Comparison of ENCODE assay signal across 8 cellular contexts in the genomic region with DNA sequence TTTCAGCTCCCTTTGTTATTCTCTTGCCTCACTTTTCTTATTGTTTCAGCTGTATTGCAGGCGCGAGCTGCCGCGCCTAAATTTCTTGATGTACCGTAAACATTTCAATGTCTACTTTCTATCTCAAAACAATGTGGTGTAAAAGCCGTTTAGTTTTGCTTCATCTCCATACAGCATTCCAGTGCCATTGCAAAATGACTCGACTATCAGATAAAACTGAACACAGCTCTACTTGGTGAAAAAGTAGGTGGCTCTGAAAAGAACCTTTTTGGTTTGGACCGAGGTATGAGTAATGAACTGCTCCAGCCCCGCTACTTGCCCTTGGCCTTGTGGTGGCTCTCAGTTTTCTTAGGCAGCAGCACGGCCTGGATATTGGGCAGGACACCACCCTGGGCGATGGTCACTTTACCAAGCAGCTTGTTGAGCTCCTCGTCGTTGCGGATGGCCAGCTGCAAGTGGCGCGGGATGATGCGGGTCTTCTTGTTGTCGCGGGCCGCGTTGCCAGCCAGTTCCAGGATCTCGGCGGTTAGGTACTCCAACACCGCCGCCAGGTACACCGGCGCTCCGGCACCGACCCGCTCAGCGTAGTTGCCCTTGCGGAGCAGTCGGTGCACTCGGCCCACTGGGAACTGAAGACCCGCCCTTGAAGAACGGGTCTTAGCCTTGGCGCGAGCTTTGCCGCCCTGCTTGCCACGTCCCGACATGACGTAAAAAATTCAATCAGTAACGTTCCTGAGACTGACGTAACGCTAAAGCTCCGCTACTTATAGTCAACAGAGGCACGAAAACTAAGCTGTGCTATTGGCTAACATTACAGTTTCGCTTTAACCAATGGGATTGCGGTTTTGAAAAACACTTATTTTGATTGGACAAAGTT.
A peak's percentile ranks its signal among the peaks of the same experiment; 100 is the strongest.
DNase-seq lines count a peak whose midpoint lies in the region; ATAC-seq and TF ChIP-seq lines count a peak whose summit lies in the region.

No MANE protein-coding gene starts in this region.

- no peak overlapping the region for H3K27ac Mint-ChIP-seq in activated naive CD8-positive, alpha-beta T cell treated with anti-CD3 and anti-CD28 coated beads, Interleukin-2, amount 10 ng/mL, durations not matched to agents 7 days and 5 days
- H3K27ac Mint-ChIP-seq in glutamatergic neuron (ENCODE audit: unreplicated experiment): no peak overlapping the region

- H3K4me1 ChIP-seq in osteoblast (ENCODE audit: insufficient read depth, low read length): peaks cover 11% of the 10 kb centered on the region

- no peak for TF ChIP-seq CTCF in NB4 (IDR thresholded peaks at IDR 0.05; ENCODE audit: low read depth, low read length)
- no peak for TF ChIP-seq CTCF in glutamatergic neuron (IDR thresholded peaks at IDR 0.05; ENCODE audit: partially characterized antibody, unreplicated experiment)
- no peak for TF ChIP-seq CTCF in osteoblast (IDR thresholded peaks at IDR 0.05; ENCODE audit: extremely low read depth, low read depth, low read length)

- no peaks in the 10 kb centered on the region for H3K9me3 Mint-ChIP-seq in activated naive CD8-positive, alpha-beta T cell treated with anti-CD3 and anti-CD28 coated beads, Interleukin-2, amount 10 ng/mL, durations not matched to agents 7 days and 5 days
- peaks cover 8% of the 10 kb centered on the region for H3K9me3 Mint-ChIP-seq in glutamatergic neuron (ENCODE audit: unreplicated experiment)

- H3K36me3 Mint-ChIP-seq in activated naive CD8-positive, alpha-beta T cell treated with anti-CD3 and anti-CD28 coated beads, Interleukin-2, amount 10 ng/mL, durations not matched to agents 7 days and 5 days: peaks cover 12% of the 10 kb centered on the region
- no peaks in the 10 kb centered on the region for H3K36me3 Mint-ChIP-seq in glutamatergic neuron (ENCODE audit: unreplicated experiment)

- peak overlapping the region; percentile 98 for H3K27ac ChIP-seq in SK-N-MC
- peak overlapping the region; percentile 100 for H3K27ac ChIP-seq in osteoblast (ENCODE audit: low read depth, low read length)

- DNase-seq in NB4 (ENCODE audit: low read depth) (peak; percentile 99), SK-N-MC (ENCODE audit: low read depth, low spot score) (peak; percentile 92), glutamatergic neuron (peak; percentile 85), osteoblast (ENCODE audit: insufficient read length, low spot score, missing footprints) (peak; percentile 94), ureter (ENCODE audit: low spot score) (peak; percentile 86)
- peak; percentile 84 for DNase-seq in activated naive CD8-positive, alpha-beta T cell treated with anti-CD3 and anti-CD28 coated beads, Interleukin-2, amount 10 ng/mL, durations not matched to agents 7 days and 5 days

- peak; percentile 86 for TF ChIP-seq POLR2A in GM10847 (IDR thresholded peaks at IDR 0.05; ENCODE audit: extremely low read depth, insufficient read length)
- no peak for TF ChIP-seq POLR2A in NB4 (IDR thresholded peaks at IDR 0.05; ENCODE audit: extremely low read depth, insufficient read length)

- ATAC-seq in HG02571 (IDR thresholded peaks at IDR 0.05; ENCODE audit: unreplicated experiment): peak; percentile 78
- peak; percentile 74 for ATAC-seq in activated naive CD8-positive, alpha-beta T cell treated with anti-CD3 and anti-CD28 coated beads, Interleukin-2, amount 10 ng/mL, durations not matched to agents 7 days and 5 days (ENCODE audit: low read depth)

- H3K9me3 ChIP-seq in SK-N-MC (ENCODE audit: low read depth, low read length) (no peaks in the 10 kb centered on the region), osteoblast (ENCODE audit: low read depth, low read length) (no peaks in the 10 kb centered on the region)

- peaks cover 26% of the 10 kb centered on the region for H3K4me1 Mint-ChIP-seq in activated naive CD8-positive, alpha-beta T cell treated with anti-CD3 and anti-CD28 coated beads, Interleukin-2, amount 10 ng/mL, durations not matched to agents 7 days and 5 days
- H3K4me1 Mint-ChIP-seq in glutamatergic neuron (ENCODE audit: low read depth, unreplicated experiment): peaks cover 14% of the 10 kb centered on the region

- no peaks in the 10 kb centered on the region for H3K27me3 ChIP-seq in osteoblast (ENCODE audit: insufficient read depth, low read length)

- H3K4me3 Mint-ChIP-seq in activated naive CD8-positive, alpha-beta T cell treated with anti-CD3 and anti-CD28 coated beads, Interleukin-2, amount 10 ng/mL, durations not matched to agents 7 days and 5 days: no peak overlapping the region
- no peak overlapping the region for H3K4me3 Mint-ChIP-seq in glutamatergic neuron (ENCODE audit: unreplicated experiment)

- POLR2A ChIA-PET in activated naive CD8-positive, alpha-beta T cell treated with anti-CD3 and anti-CD28 coated beads, Interleukin-2, amount 10 ng/mL, durations not matched to agents 7 days and 5 days (lab: Charles Lee): interaction anchor here (0.6 to 20.1 kb wide), 46 partner anchors 8 to 1817 kb away, joined by 3 to 2159 read pairs (median 8); a partner anchor contains a TSS

- H4K20me1 ChIP-seq in osteoblast (ENCODE audit: insufficient read depth, low read length): no peaks in the 10 kb centered on the region

- H2AFZ ChIP-seq in osteoblast (ENCODE audit: low read length): peak overlapping the region; percentile 21

- H3K27me3 Mint-ChIP-seq in activated naive CD8-positive, alpha-beta T cell treated with anti-CD3 and anti-CD28 coated beads, Interleukin-2, amount 10 ng/mL, durations not matched to agents 7 days and 5 days: peaks cover 2% of the 10 kb centered on the region
- H3K27me3 Mint-ChIP-seq in glutamatergic neuron (ENCODE audit: unreplicated experiment): peaks cover 6% of the 10 kb centered on the region

- H3K9ac ChIP-seq in SK-N-MC (ENCODE audit: insufficient read length): peak overlapping the region; percentile 98

- H3K4me3 ChIP-seq in NB4 (ENCODE audit: low read depth, low read length) (peak overlapping the region; percentile 93), SK-N-MC (peak overlapping the region; percentile 86), osteoblast (ENCODE audit: insufficient read depth, low read length) (peak overlapping the region; percentile 83)

- H3K36me3 ChIP-seq in SK-N-MC (ENCODE audit: insufficient read depth, low read length): no peaks in the 10 kb centered on the region
- H3K36me3 ChIP-seq in osteoblast (ENCODE audit: insufficient read depth, low read length): peaks cover 6% of the 10 kb centered on the region

- peaks cover 28% of the 10 kb centered on the region for H3K79me2 ChIP-seq in osteoblast (ENCODE audit: insufficient read depth, low read length)

- H3K4me2 ChIP-seq in osteoblast (ENCODE audit: insufficient read depth, low read length): peak overlapping the region; percentile 94

Comparison
In these comparisons a context has a peak if more than half of its experiments do, and no peak if none do; other contexts are left out.
1. Peak in every context shown above with its lines: DNase-seq, ATAC-seq, H3K4me3 ChIP-seq and H3K27ac ChIP-seq.